Comparison of ENCODE assay signal across 8 cellular contexts in the genomic region with DNA sequence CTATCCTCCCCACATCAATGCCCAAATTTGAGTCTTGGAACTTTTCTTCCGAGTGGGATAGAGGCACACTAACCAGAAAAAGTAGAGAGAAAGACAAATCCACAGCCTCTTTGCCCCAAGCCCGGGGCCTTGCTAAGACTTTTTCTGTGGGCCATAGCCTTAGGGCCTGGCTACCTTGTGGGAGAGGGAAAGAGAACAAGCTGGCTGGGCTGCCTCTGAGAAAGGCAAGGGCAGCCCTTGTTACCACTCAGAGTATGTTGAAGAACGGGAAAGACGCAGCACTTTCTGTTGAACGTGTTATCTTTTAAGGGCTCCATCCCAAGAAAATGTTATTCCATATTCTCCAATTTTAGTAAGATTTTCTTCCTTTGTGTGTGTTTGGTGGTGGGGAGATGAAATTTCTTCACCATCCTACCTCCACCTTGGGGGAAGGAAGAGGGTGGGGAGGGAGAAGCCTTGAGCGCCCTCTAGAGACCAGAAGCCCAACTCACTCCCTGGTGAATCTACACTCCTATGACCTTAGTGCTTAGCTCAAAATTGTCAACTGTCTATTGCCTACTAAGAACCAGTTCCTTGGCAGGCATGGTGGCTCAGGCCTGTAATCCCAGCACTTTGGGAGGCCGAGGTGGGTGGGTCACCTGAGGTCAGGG. TPM values are rescaled to one million over a fixed set of nuclear protein-coding genes. Genes with fewer than 3 reads are reported as not detected.
DNase-seq lines count a peak whose midpoint lies in the region; ATAC-seq, FAIRE-seq and TF ChIP-seq lines count a peak whose summit lies in the region.

No MANE protein-coding gene starts in this region.

- H3K9me3 ChIP-seq in A549 (no peaks in the 10 kb centered on the region), HepG2 (ENCODE audit: low read length) (no peaks in the 10 kb centered on the region)

- POLR2A ChIA-PET in A549 (lab: Yijun Ruan, JAX) = no interaction called here
- POLR2A ChIA-PET in HepG2 (lab: Yijun Ruan, JAX) = interaction anchor here (1.0 to 1.2 kb wide), 2 partner anchors 15 to 18 kb away, joined by 3 read pairs; no protein-coding TSS in a partner anchor

- ATAC-seq in A549 = peak in 1 of 2 experiments; percentile 56; a peak in 3 of 6 replicates
- peak; percentile 38 for ATAC-seq in HepG2
- no peak for ATAC-seq in HG02588 (IDR thresholded peaks at IDR 0.05; ENCODE audit: unreplicated experiment)

- no peaks in the 10 kb centered on the region for H3K27me3 Mint-ChIP-seq in activated naive CD4-positive, alpha-beta T cell treated with anti-CD3 and anti-CD28 coated beads, Interleukin-2, amount 10 ng/mL, durations not matched to agents 7 days and 5 days

- TF ChIP-seq EP300 in A549 (IDR thresholded peaks at IDR 0.05) (no peak), HepG2 (IDR thresholded peaks at IDR 0.05; ENCODE audit: low read depth in 2 of 2, low read length in 2 of 2) (no peak), HepG2 (CRISPR knock-in tag; IDR thresholded peaks at IDR 0.05; ENCODE audit: borderline replicate concordance) (no peak)

- TF ChIP-seq POLR2A in A549 (IDR thresholded peaks at IDR 0.05; ENCODE audit: low read length) (no peak), HepG2 (IDR thresholded peaks at IDR 0.05; ENCODE audit: insufficient read depth in 1 of 2, low read depth in 2 of 2, low read length in 2 of 2) (no peak; a peak in 1 of 4 replicates)

- intact Hi-C loops in HepG2 (cut with micrococcal nuclease; ENCODE audit: unreplicated experiment) = no loop called here

- H3K9ac ChIP-seq in HepG2 (ENCODE audit: insufficient read depth, low read depth, low read length) = no peak overlapping the region

- DNase-seq in A549 (ENCODE audit: low read depth in 1 of 2, low spot score in 1 of 2) (peak; percentile 63 to 78), GM06990 (ENCODE audit: extremely low read depth, insufficient read length) (no peak), NCI-H82 (lab: John Stamatoyannopoulos, UW) (peak; percentile 65), HepG2 (ENCODE audit: low spot score) (no peak), T1000 (lab: John Stamatoyannopoulos, UW) (no peak), NCI-H1092 treated with DMSO at 0.1 percent for 48 hours (lab: John Stamatoyannopoulos, UW) (no peak)
- peak; percentile 63 for DNase-seq in activated naive CD4-positive, alpha-beta T cell treated with anti-CD3 and anti-CD28 coated beads, Interleukin-2, amount 10 ng/mL, durations not matched to agents 7 days and 5 days

- H3K4me3 Mint-ChIP-seq in activated naive CD4-positive, alpha-beta T cell treated with anti-CD3 and anti-CD28 coated beads, Interleukin-2, amount 10 ng/mL, durations not matched to agents 7 days and 5 days = no peak overlapping the region

- peaks cover 15% of the 10 kb centered on the region; the same call in 2 of the 3 replicates for H3K4me1 ChIP-seq in A549
- peaks cover 19% of the 10 kb centered on the region for H3K4me1 ChIP-seq in HepG2 (ENCODE audit: insufficient read depth, low read length)

- H4K20me1 ChIP-seq in HepG2 (ENCODE audit: insufficient read depth, low read length) = 0 out of 2 replicates have a peak, but pooled peaks cover 4% of the 10 kb centered on the region

- BruUV-seq in HepG2 (replicated peaks; lab: Mats Ljungman, UMichigan) = no TSS peak

- TF ChIP-seq RAD21 in A549 (conservative IDR thresholded peaks at IDR 0.05 in 1 of 2, IDR thresholded peaks at IDR 0.05 in 1 of 2) = peak; percentile 47 to 64; a peak in 4 of 5 replicates
- 0 out of 2 replicates have a peak, but pooled peaks have one; percentile 17 for TF ChIP-seq RAD21 in HepG2 (CRISPR knock-in tag; IDR thresholded peaks at IDR 0.05)

- H3K27ac ChIP-seq in A549 = no peak overlapping the region
- no peak overlapping the region for H3K27ac ChIP-seq in HepG2 (ENCODE audit: extremely low read length, insufficient read depth, low read length)

- H3K27me3 ChIP-seq in GM06990 (replicated peaks; ENCODE audit: control insufficient read depth, insufficient read depth, low read length) (no peaks in the 10 kb centered on the region), HepG2 (ENCODE audit: control insufficient read depth in 1 of 2, insufficient read depth in 2 of 2, low read length in 2 of 2) (no peaks in the 10 kb centered on the region; a peak in 1 of 5 replicates)

- H3K4me2 ChIP-seq in A549 (no peak overlapping the region), HepG2 (ENCODE audit: low read depth, low read length) (no peak overlapping the region)

- CTCF ChIA-PET in A549 (lab: Yijun Ruan, JAX) = interaction anchor here (0.6 to 1.6 kb wide), 8 partner anchors 14 to 109 kb away, joined by 3 to 4 read pairs (median 3); no protein-coding TSS in a partner anchor
- CTCF ChIA-PET in activated naive CD4-positive, alpha-beta T cell treated with anti-CD3 and anti-CD28 coated beads, Interleukin-2, amount 10 ng/mL, durations not matched to agents 7 days and 5 days (lab: Charles Lee) = interaction anchor here (0.6 to 4.4 kb wide), 16 partner anchors 9 to 1449 kb away, joined by 3 to 20 read pairs (median 4); no protein-coding TSS in a partner anchor
- CTCF ChIA-PET in HepG2 (lab: Yijun Ruan, JAX; ENCODE audit: low intra/inter-chr PET ratio, low total read pairs) = no interaction called here

- H3K4me1 Mint-ChIP-seq in activated naive CD4-positive, alpha-beta T cell treated with anti-CD3 and anti-CD28 coated beads, Interleukin-2, amount 10 ng/mL, durations not matched to agents 7 days and 5 days = peaks cover 33% of the 10 kb centered on the region

- H3K9me3 Mint-ChIP-seq in activated naive CD4-positive, alpha-beta T cell treated with anti-CD3 and anti-CD28 coated beads, Interleukin-2, amount 10 ng/mL, durations not matched to agents 7 days and 5 days = no peaks in the 10 kb centered on the region

- H3K36me3 ChIP-seq in GM06990 (ENCODE audit: control insufficient read depth, insufficient read depth, low read length) = no peaks in the 10 kb centered on the region
- peaks cover 2 to 6% of the 10 kb centered on the region in 2 experiments; a peak in 3 of 5 replicates for H3K36me3 ChIP-seq in HepG2 (replicated peaks in 1 of 2; ENCODE audit: control insufficient read depth in 1 of 2, insufficient read depth in 2 of 2, low read length in 2 of 2)

- 72% methylated on average over 7 of the region's 7 CpGs for WGBS in A549 (ENCODE audit: missing lambda C conversion rate)
- WGBS in HepG2 (ENCODE audit: low lambda C conversion rate) = 77% methylated on average over 7 of the region's 7 CpGs

- H3K4me3 ChIP-seq in A549 (no peak overlapping the region), GM06990 (replicated peaks; ENCODE audit: low read depth, low read length) (no peak overlapping the region), HepG2 (replicated peaks in 1 of 3; ENCODE audit: insufficient read depth in 1 of 3, low read depth in 2 of 3, low read length in 3 of 3) (no peak overlapping the region)

- peaks cover 22% of the 10 kb centered on the region for H3K79me2 ChIP-seq in HepG2 (ENCODE audit: insufficient read depth, low read length)

- in situ Hi-C loops in HepG2 (cut with HindIII; ENCODE audit: extremely low pct_ligation_motif_present, low pct_unique_long_range_greater_than_20kb) = no loop called here

- TF ChIP-seq CTCF in A549 (IDR thresholded peaks at IDR 0.05) (peak; percentile 52), GM06990 (IDR thresholded peaks at IDR 0.05; ENCODE audit: insufficient read depth, low read length, poor library complexity, severe bottlenecking) (peak; percentile 71), HepG2 (CRISPR knock-in tag; IDR thresholded peaks at IDR 0.05) (peak; percentile 78)

- no peak overlapping the region for H2AFZ ChIP-seq in HepG2 (ENCODE audit: low read length)

- H3K36me3 Mint-ChIP-seq in activated naive CD4-positive, alpha-beta T cell treated with anti-CD3 and anti-CD28 coated beads, Interleukin-2, amount 10 ng/mL, durations not matched to agents 7 days and 5 days = peaks cover 23% of the 10 kb centered on the region

- FAIRE-seq in A549 (lab: Jason Lieb, UNC) = no peak
- peak; percentile 71 for FAIRE-seq in HepG2 (lab: Jason Lieb, UNC)

- H3K27ac Mint-ChIP-seq in activated naive CD4-positive, alpha-beta T cell treated with anti-CD3 and anti-CD28 coated beads, Interleukin-2, amount 10 ng/mL, durations not matched to agents 7 days and 5 days = no peak overlapping the region

TF ChIP-seq in A549, 52 proteins besides CTCF, POLR2A, EP300 and RAD21 (continues in another document):
- no peak for TF ChIP-seq HOXA7 (CRISPR knock-in tag; IDR thresholded peaks at IDR 0.05)

TF ChIP-seq in HepG2, 621 proteins besides CTCF, POLR2A, EP300 and RAD21 (continues in another document):
- TF ChIP-seq SMC3 (IDR thresholded peaks at IDR 0.05; ENCODE audit: low read length) = peak; percentile 26; the same call in 1 of the 2 replicates
- no peak for TF ChIP-seq ZNF7 (CRISPR knock-in tag; IDR thresholded peaks at IDR 0.05)
- TF ChIP-seq WIZ (CRISPR knock-in tag; IDR thresholded peaks at IDR 0.05) = 0 out of 2 replicates have a peak, but pooled peaks have one; percentile 42

RNA-seq across cellular contexts. Expression of a gene that starts 3.9 kb away (rescaled TPM):
- polyA plus RNA-seq in A549 (2011; rRNA removed) (18.5 and 26.6 TPM in 2 replicates), A549 (2017; fragmentation: RNase III; extraction: RNeasy Plus Mini Kit Qiagen cat#74134 plus additional on column Dnase treatment) (11.2 to 11.7 TPM (median 11.5 TPM) in 3 replicates), HepG2 (2011; rRNA removed) (9.3 and 11.0 TPM in 2 replicates)
- polyA plus RNA-seq in A549 (2012; cell fraction: cytosol; rRNA removed) = 11.3 and 14.4 TPM in 2 replicates
- 14.6 and 19.4 TPM in 2 replicates for polyA plus RNA-seq in A549 (2012; cell fraction: nucleus; rRNA removed)
- polyA minus RNA-seq in A549 (2011; rRNA and poly(A)+ RNA removed) = 47.9 and 52.6 TPM in 2 replicates
- 10.1 and 16.2 TPM in 2 replicates for total RNA-seq in HepG2 (2016; rRNA removed; fragmentation: Illumina TruSeq; extraction: Trizol)
- total RNA-seq in HepG2 (2016; cell fraction: cytosol; rRNA removed; fragmentation: Illumina TruSeq; extraction: Trizol; ENCODE audit: low read depth) = 10.9 TPM in 2 replicates
- 10.6 and 17.7 TPM in 2 replicates for total RNA-seq in HepG2 (2016; cell fraction: insoluble cytoplasmic fraction; rRNA removed; fragmentation: Illumina TruSeq; extraction: Trizol)
- 9.0 and 11.3 TPM in 2 replicates for total RNA-seq in HepG2 (2016; cell fraction: membrane; rRNA removed; fragmentation: Illumina TruSeq; extraction: Trizol)
- total RNA-seq in HepG2 (2016; cell fraction: nucleus; rRNA removed; fragmentation: Illumina TruSeq; extraction: Trizol) = 17.2 and 20.8 TPM in 2 replicates
- polyA plus RNA-seq in HepG2 (2011; cell fraction: cytosol; rRNA removed) = 8.8 and 9.7 TPM in 2 replicates
- polyA plus RNA-seq in HepG2 (2011; cell fraction: nucleus; rRNA removed) = 13.7 and 15.4 TPM in 2 replicates
- polyA plus RNA-seq in HepG2 (2012) = 7.3 and 7.6 TPM in 2 replicates
- 1.5 and 1.6 TPM in 2 replicates for polyA plus RNA-seq in HepG2 (2016; cell fraction: cytosol; fragmentation: Illumina TruSeq; extraction: Trizol; ENCODE audit: low read depth)
- 14.0 and 14.7 TPM in 2 replicates for polyA plus RNA-seq in HepG2 (2016; cell fraction: insoluble cytoplasmic fraction; fragmentation: Illumina TruSeq; extraction: Trizol; ENCODE audit: low read depth)
- 3.5 and 4.0 TPM in 2 replicates for polyA plus RNA-seq in HepG2 (2016; cell fraction: membrane; fragmentation: Illumina TruSeq; extraction: Trizol; ENCODE audit: low read depth)
- polyA plus RNA-seq in HepG2 (2016; cell fraction: nucleus; fragmentation: Illumina TruSeq; extraction: Trizol; ENCODE audit: insufficient read depth, low read depth) = 17.5 and 20.4 TPM in 2 replicates
- 33.4 and 59.8 TPM in 2 replicates for polyA minus RNA-seq in HepG2 (2011; rRNA and poly(A)+ RNA removed; ENCODE audit: low replicate concordance)
- polyA minus RNA-seq in HepG2 (2011; cell fraction: cytosol; rRNA and poly(A)+ RNA removed) = 8.1 and 8.9 TPM in 2 replicates
- polyA minus RNA-seq in HepG2 (2011; cell fraction: nucleus; rRNA and poly(A)+ RNA removed) = 27.0 and 28.1 TPM in 2 replicates

Comparison
In these comparisons a context has a peak if more than half of its experiments do, and no peak if none do; other contexts are left out.
1. DNase-seq: peak in A549 (2 of 2), NCI-H82 (single experiment) and activated naive CD4-positive, alpha-beta T cell treated with anti-CD3 and anti-CD28 coated beads, Interleukin-2, amount 10 ng/mL, durations not matched to agents 7 days and 5 days (single experiment); none in GM06990 (single experiment), HepG2 (single experiment), T1000 (single experiment) and NCI-H1092 treated with DMSO at 0.1 percent for 48 hours (single experiment).
2. Peak in every context shown above with its lines, with median percentiles within 50 percentile points of each other: CTCF ChIP-seq.